11 cellular contexts compared by ENCODE assay signal in genomic region chr20:54820392-54820791, GRCh38.
"Had no signal": no experiment of that assay in that cellular context is flagged by ENCODE, and none has a peak within 500 bp of the region (broad histone marks: within the 10 kb centered on the region; RNA-seq: fewer than 3 reads in every experiment).

No MANE protein-coding gene starts in this region.

- H3K4me3 ChIP-seq: GM23248, GM23338, HAP-1 had no signal

- ATAC-seq: GM23338, HCT116 had no signal

- H3K4me2 ChIP-seq: GM23338 had no signal

- H3K36me3 ChIP-seq: HAP-1 had no signal

- DNase-seq: GM23248, GOT3, H7, H9, HCEC 1CT, HFFc6 had no signal

- H2AFZ ChIP-seq: GM23248, GM23338 had no signal

- FAIRE-seq: H1, H54 had no signal

- H3K9me3 ChIP-seq: HAP-1 had no signal

- H3K27ac ChIP-seq: GM23248 had no signal

- H3K4me1 ChIP-seq: HAP-1 had no signal

- H3K9ac ChIP-seq: GM23248 had no signal
